In the genomic region with DNA sequence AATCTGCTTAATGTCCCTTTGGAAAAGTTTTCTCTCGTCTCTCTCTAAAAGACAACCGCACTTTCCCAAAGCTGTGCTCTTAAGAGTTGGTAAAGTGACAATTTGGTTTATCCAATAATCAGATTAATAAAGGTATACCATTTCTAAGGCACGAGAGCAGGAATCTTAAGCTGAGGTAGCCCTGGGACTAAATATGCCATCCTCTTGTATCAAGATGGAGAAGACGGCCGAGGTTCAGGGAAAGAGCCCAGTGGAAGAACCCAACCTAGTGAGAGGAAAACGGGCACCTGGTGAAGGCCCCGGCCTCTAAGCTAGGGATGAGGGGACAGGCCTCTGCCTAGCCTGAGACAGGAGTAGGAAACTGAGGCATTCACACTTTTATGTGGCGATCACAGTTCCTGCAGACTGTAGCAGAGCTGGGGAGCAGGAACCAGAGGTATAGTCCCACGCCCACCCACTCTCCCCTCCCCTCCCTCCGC, we compare ENCODE assay signal across 8 cellular contexts. TPM values are rescaled to one million over a fixed set of nuclear protein-coding genes. Genes with fewer than 3 reads are reported as not detected.
DNase-seq lines count a peak whose midpoint lies in the region; ATAC-seq and TF ChIP-seq lines count a peak whose summit lies in the region.

No MANE protein-coding gene starts in this region.

- intact Hi-C loops in Caco-2 (cut with micrococcal nuclease; ENCODE audit: unreplicated experiment) = no loop called here

- H3K9me3 Mint-ChIP-seq in Caco-2 (ENCODE audit: unreplicated experiment) = peaks cover 3% of the 10 kb centered on the region

- peaks cover 39% of the 10 kb centered on the region for H3K36me3 Mint-ChIP-seq in Caco-2 (ENCODE audit: insufficient read depth, unreplicated experiment)

- peaks cover 2% of the 10 kb centered on the region for H3K4me1 Mint-ChIP-seq in Caco-2 (ENCODE audit: low read depth, unreplicated experiment)

- no peaks in the 10 kb centered on the region for H3K36me3 ChIP-seq in Caco-2 (ENCODE audit: control insufficient read depth, insufficient read depth, low read length)
- H3K36me3 ChIP-seq in Loucy (ENCODE audit: insufficient read depth, low read length) = no peaks in the 10 kb centered on the region
- no peaks in the 10 kb centered on the region for H3K36me3 ChIP-seq in ectodermal cell (ENCODE audit: control insufficient read depth, insufficient read depth, low read length)
- no peaks in the 10 kb centered on the region for H3K36me3 ChIP-seq in neutrophil

- H2AFZ ChIP-seq in Loucy (ENCODE audit: low read length) = peak overlapping the region; percentile 71

- POLR2A ChIA-PET in Caco-2 (lab: Charles Lee) = interaction anchor here (0.8 to 1.0 kb wide), 2 partner anchors 32 to 123 kb away, joined by 3 to 4 read pairs; no protein-coding TSS in a partner anchor

- H3K27ac ChIP-seq in ectodermal cell (ENCODE audit: insufficient read depth, low read depth, low read length, poor library complexity, severe bottlenecking) = no peak overlapping the region
- H3K27ac ChIP-seq in neutrophil = peak overlapping the region; percentile 73

- TF ChIP-seq CTCF in Caco-2 (IDR thresholded peaks at IDR 0.05; ENCODE audit: insufficient read depth in 1 of 2, low read depth in 1 of 2, low read length in 1 of 2, severe bottlenecking in 1 of 2, unreplicated experiment in 1 of 2) (no peak), Loucy (conservative IDR thresholded peaks at IDR 0.05; ENCODE audit: low read length) (no peak), neutrophil (IDR thresholded peaks at IDR 0.05) (no peak)

- WGBS in ectodermal cell, 2 experiments = 47 to 49% methylated on average over 10 of the region's 10 CpGs

- peak overlapping the region; percentile 95 for H3K4me3 Mint-ChIP-seq in Caco-2 (ENCODE audit: unreplicated experiment)

- peak overlapping the region; percentile 80 for H3K9ac ChIP-seq in Loucy (ENCODE audit: low read depth, low read length, poor library complexity, severe bottlenecking)

- H3K27me3 Mint-ChIP-seq in Caco-2 (ENCODE audit: insufficient read depth, unreplicated experiment) = no peaks in the 10 kb centered on the region

- no TSS peak for BruUV-seq in Caco-2 (replicated peaks; lab: Mats Ljungman, UMichigan)

- CTCF ChIA-PET in Caco-2 (lab: Charles Lee) = interaction anchor here (0.6 to 1.0 kb wide), 2 partner anchors 12 to 171 kb away, joined by 4 to 5 read pairs; no protein-coding TSS in a partner anchor

- H3K9me3 ChIP-seq in Caco-2 (no peaks in the 10 kb centered on the region), Loucy (ENCODE audit: insufficient read depth, low read depth, low read length) (no peaks in the 10 kb centered on the region), ectodermal cell (ENCODE audit: control insufficient read depth, low read length) (no peaks in the 10 kb centered on the region), neutrophil (no peaks in the 10 kb centered on the region)

- H3K27me3 ChIP-seq in Caco-2 (replicated peaks; ENCODE audit: control insufficient read depth, insufficient read depth, low read length) = no peaks in the 10 kb centered on the region
- peaks cover 25% of the 10 kb centered on the region for H3K27me3 ChIP-seq in Loucy (ENCODE audit: insufficient read depth, low read length, poor library complexity, severe bottlenecking)
- no peaks in the 10 kb centered on the region for H3K27me3 ChIP-seq in ectodermal cell (ENCODE audit: control insufficient read depth, insufficient read depth, low read length, poor library complexity, severe bottlenecking)
- H3K27me3 ChIP-seq in neutrophil = peaks cover 31% of the 10 kb centered on the region

- no peak for ATAC-seq in GM21723 (IDR thresholded peaks at IDR 0.05; ENCODE audit: unreplicated experiment)

- peak overlapping the region; percentile 30 for H3K4me3 ChIP-seq in Caco-2 (ENCODE audit: low read depth, low read length)
- H3K4me3 ChIP-seq in Loucy (ENCODE audit: low read length, poor library complexity, severe bottlenecking) = peak overlapping the region; percentile 91
- peak overlapping the region; percentile 98 for H3K4me3 ChIP-seq in ectodermal cell (ENCODE audit: insufficient read depth, low read depth, low read length)
- H3K4me3 ChIP-seq in neutrophil (ENCODE audit: low read depth in 1 of 2, low read length in 1 of 2) = peak overlapping the region; percentile 80 to 95

- H3K27ac Mint-ChIP-seq in Caco-2 (ENCODE audit: unreplicated experiment) = peak overlapping the region; percentile 94

- H3K4me1 ChIP-seq in Caco-2 (peaks cover 7% of the 10 kb centered on the region; the same call in 1 of the 2 replicates), Loucy (ENCODE audit: insufficient read depth, low read length, poor library complexity, severe bottlenecking) (peaks cover 16% of the 10 kb centered on the region), ectodermal cell (ENCODE audit: control insufficient read depth, insufficient read depth, low read length) (peaks cover 13% of the 10 kb centered on the region), neutrophil (ENCODE audit: control insufficient read depth in 1 of 2, insufficient read depth in 1 of 2, low read depth in 1 of 2, low read length in 1 of 2) (peaks cover 16% of the 10 kb centered on the region in 2 experiments)

- H3F3A ChIP-seq in Loucy (ENCODE audit: low read depth) = no peaks in the 10 kb centered on the region

- peaks cover 39% of the 10 kb centered on the region for H3K79me2 ChIP-seq in Loucy (ENCODE audit: insufficient read depth, low read length)

- H4K20me1 ChIP-seq in Loucy (ENCODE audit: insufficient read depth, low read length, poor library complexity, severe bottlenecking) = peaks cover 27% of the 10 kb centered on the region

- DNase-seq in Caco-2 (no peak), UCSD-AML1 (lab: John Stamatoyannopoulos, UW; ENCODE audit: unreplicated experiment) (no peak), NCI-H1930 (lab: John Stamatoyannopoulos, UW) (no peak), hippocampal formation (lab: John Stamatoyannopoulos, UW) (no peak)

- peak overlapping the region; percentile 82 for H3K4me2 ChIP-seq in Loucy (ENCODE audit: low read depth, low read length, poor library complexity, severe bottlenecking)

- H3K9me2 ChIP-seq in Loucy (replicated peaks; ENCODE audit: low read depth, low read length) = no peaks in the 10 kb centered on the region

RNA-seq across cellular contexts. Expression of a gene that starts 0.3 kb away (rescaled TPM):
- total RNA-seq in Caco-2 (2022) = 189 and 225 TPM in 2 replicates
- polyA plus RNA-seq in ectodermal cell (2013, experiment 1 of 4) = 123 TPM
- polyA plus RNA-seq in ectodermal cell (2013, experiment 2 of 4) = 127 TPM
- 108 TPM for polyA plus RNA-seq in ectodermal cell (2013, experiment 3 of 4)
- polyA plus RNA-seq in ectodermal cell (2013, experiment 4 of 4) = 119 TPM

RNA-seq across cellular contexts. Expression of a gene that starts 36.0 kb away (rescaled TPM):
- 7.0 and 8.3 TPM in 2 replicates for total RNA-seq in Caco-2 (2022)
- polyA plus RNA-seq in ectodermal cell (2013, experiment 1 of 4) = 31.0 TPM
- 40.1 TPM for polyA plus RNA-seq in ectodermal cell (2013, experiment 2 of 4)
- 35.2 TPM for polyA plus RNA-seq in ectodermal cell (2013, experiment 3 of 4)
- 42.8 TPM for polyA plus RNA-seq in ectodermal cell (2013, experiment 4 of 4)

Comparison
In these comparisons a context has a peak if more than half of its experiments do, and no peak if none do; other contexts are left out.
1. H3K4me3 ChIP-seq: peak in every context shown above with its lines; median percentile 98 in ectodermal cell; 91 in Loucy; 88 in neutrophil; 30 in Caco-2.